34 cellular contexts compared by ENCODE assay signal in the genomic region with DNA sequence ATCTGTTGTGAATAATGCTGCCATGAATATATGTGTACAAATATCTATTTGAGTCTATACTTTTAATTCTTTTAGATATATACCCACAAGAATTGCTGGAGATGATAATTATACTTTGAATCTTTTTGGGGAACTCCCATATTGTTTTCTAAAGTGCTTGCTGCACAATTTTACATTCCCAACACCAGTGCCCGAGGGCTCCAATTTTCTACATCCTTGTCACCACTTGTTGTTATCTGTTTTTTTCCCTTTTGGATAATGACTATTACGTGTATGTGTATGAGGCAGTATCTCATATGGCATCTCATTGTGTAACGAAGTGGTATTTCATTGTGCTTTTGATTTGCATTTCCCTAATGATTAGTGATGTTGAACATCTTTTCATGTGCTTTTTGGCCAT.
"Had no signal": no experiment of that assay in that cellular context is flagged by ENCODE, and none has a peak within 500 bp of the region (broad histone marks: within the 10 kb centered on the region; RNA-seq: fewer than 3 reads in every experiment).

No MANE protein-coding gene starts in this region.

- H3K4me3 ChIP-seq: MG63 had no signal

- H3K27me3 ChIP-seq: MG63 had no signal

- DNase-seq: Karpas-422, Kasumi-1, MG63, MM.1S, MV-4-11, NCI-H1048, NCI-H1092, NCI-H1092 treated with DMSO at 0.1 percent for 48 hours, NCI-H1105, NCI-H1105 treated with DMSO at 0.1 percent for 48 hours, NCI-H1417, NCI-H1417 treated with DMSO at 0.1 percent for 48 hours, NCI-H1436, NCI-H1436 treated with DMSO at 0.1 percent for 48 hours, NCI-H146, NCI-H1694, NCI-H1694 treated with DMSO at 0.1 percent for 48 hours, NCI-H187, NCI-H187 treated with DMSO at 0.1 percent for 48 hours, NCI-H1930, NCI-H2029, NCI-H2029 treated with DMSO at 0.1 percent for 48 hours, NCI-H2081, NCI-H2081 treated with DMSO at 0.1 percent for 48 hours, NCI-H2107, NCI-H2171, NCI-H2171 treated with DMSO at 0.1 percent for 48 hours, NCI-H2227 treated with DMSO at 0.1 percent for 48 hours, NCI-H226, NCI-H345, NCI-H446, NCI-H446 treated with DMSO at 0.1 percent for 48 hours, NCI-H510A, NCI-H510A treated with DMSO at 0.1 percent for 48 hours had no signal

- H3K9me3 ChIP-seq: MG63 had no signal

- H3K36me3 ChIP-seq: MG63 had no signal
